8 cellular contexts compared by ENCODE assay signal in the genomic region with DNA sequence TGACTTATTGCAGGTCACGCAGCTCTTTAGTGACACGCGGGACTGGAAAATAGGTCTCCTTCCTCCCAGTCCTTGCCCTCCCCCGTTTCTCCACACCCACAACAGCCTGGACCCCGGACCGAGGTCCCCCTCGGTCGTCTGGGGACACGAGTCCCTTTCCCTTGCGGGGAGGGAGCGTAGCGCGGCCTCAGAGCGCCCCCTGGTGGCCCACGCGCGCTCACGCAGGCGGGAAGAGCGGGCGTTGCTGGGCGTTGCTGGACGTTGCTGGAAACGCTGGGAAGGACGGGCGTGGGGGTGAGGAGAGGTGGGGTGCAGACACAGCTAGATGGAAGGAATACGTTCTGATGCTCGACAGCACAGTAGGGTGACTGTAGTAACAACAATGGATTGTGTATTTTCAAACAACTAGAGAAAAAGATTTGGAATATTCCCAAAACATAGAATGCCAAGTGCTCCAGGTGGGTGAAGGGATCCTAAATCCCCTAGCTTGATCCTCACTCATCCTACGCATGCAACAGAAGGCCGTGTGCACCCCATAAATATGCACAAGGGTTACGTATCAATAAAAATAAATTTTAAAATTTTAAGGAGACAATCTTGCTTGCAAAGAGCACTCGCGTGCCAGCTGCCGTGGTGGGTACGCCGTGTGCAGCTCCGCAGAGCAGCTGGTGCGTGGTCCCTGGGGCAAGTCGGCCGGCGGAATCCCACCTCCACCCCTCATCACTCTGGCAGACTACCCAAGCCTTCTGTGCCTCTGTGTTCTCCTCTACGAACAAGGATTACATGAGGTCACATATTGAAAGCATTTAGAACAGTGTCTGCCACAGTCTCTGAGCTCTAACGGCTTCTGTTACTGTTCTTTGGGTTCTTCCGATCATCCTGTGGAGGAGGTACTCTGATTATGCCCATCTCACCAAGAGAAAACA.
DNase-seq lines count a peak whose midpoint lies in the region; ATAC-seq and TF ChIP-seq lines count a peak whose summit lies in the region.

No MANE protein-coding gene starts in this region.

- peak overlapping the region; percentile 59 for H3K27ac Mint-ChIP-seq in endodermal cell

- no peak overlapping the region for H3K4me3 ChIP-seq in BLaER1 treated with 17β-estradiol and CSF1 and Interleukin-3, amounts not matched to agents 10 nM and 100 nM
- no peak overlapping the region for H3K4me3 ChIP-seq in endodermal cell (ENCODE audit: low read length)

- peaks cover 9% of the 10 kb centered on the region for H3K4me1 Mint-ChIP-seq in endodermal cell

- H3K9ac ChIP-seq in BLaER1 treated with 17β-estradiol and CSF1 and Interleukin-3, amounts not matched to agents 10 nM and 100 nM = peak overlapping the region in 3 of 11 experiments; percentile 0 to 15 (median 7); a peak in 1 of 22 replicates
- H3K9ac ChIP-seq in endodermal cell (ENCODE audit: extremely low read depth, low read length, poor library complexity, severe bottlenecking) = no peak overlapping the region

- no peak for ATAC-seq in HG02884 (IDR thresholded peaks at IDR 0.05; ENCODE audit: unreplicated experiment)

- H3K4me2 ChIP-seq in BLaER1 treated with 17β-estradiol and CSF1 and Interleukin-3, amounts not matched to agents 10 nM and 100 nM = peak overlapping the region; percentile 41 to 95 (median 67)

- peaks cover 6% of the 10 kb centered on the region for H3K9me3 Mint-ChIP-seq in endodermal cell

- 47 to 65% methylated on average over 24 to 44 of the region's 44 CpGs for WGBS in endodermal cell (ENCODE audit: insufficient coverage in 1 of 2, insufficient read length in 1 of 2), 2 experiments

- H3K4me3 Mint-ChIP-seq in endodermal cell = no peak overlapping the region

- peaks cover 29 to 58% (median 40%) of the 10 kb centered on the region in 10 experiments for H3K4me1 ChIP-seq in BLaER1 treated with 17β-estradiol and CSF1 and Interleukin-3, amounts not matched to agents 10 nM and 100 nM
- peaks cover 5% of the 10 kb centered on the region for H3K4me1 ChIP-seq in endodermal cell (ENCODE audit: control insufficient read depth, insufficient read depth, low read length)

- no peaks in the 10 kb centered on the region for H3K36me3 ChIP-seq in BLaER1 treated with 17β-estradiol and CSF1 and Interleukin-3, amounts not matched to agents 10 nM and 100 nM
- H3K36me3 ChIP-seq in endodermal cell (ENCODE audit: control insufficient read depth, insufficient read depth, low read length) = peaks cover 40% of the 10 kb centered on the region

- peak; percentile 59 for DNase-seq in H4 (ENCODE audit: low spot score)
- peak; percentile 70 for DNase-seq in NCI-H774 (lab: John Stamatoyannopoulos, UW)
- DNase-seq in activated CD8-positive, alpha-beta memory T cell treated with anti-CD3 and anti-CD28 coated beads for 24 hours = peak; percentile 88
- DNase-seq in endodermal cell = peak; percentile 92
- DNase-seq in mucosa of gallbladder (ENCODE audit: low spot score) = peak; percentile 44
- DNase-seq in stimulated activated CD8-positive, alpha-beta memory T cell treated with anti-CD3 and anti-CD28 coated beads, Interleukin-4, amount 100 ng/mL, for 48 hours = peak; percentile 87

- H3K9me3 ChIP-seq in BLaER1 treated with 17β-estradiol and CSF1 and Interleukin-3, amounts not matched to agents 10 nM and 100 nM (replicated peaks in 1 of 11) = no peaks in the 10 kb centered on the region
- no peaks in the 10 kb centered on the region for H3K9me3 ChIP-seq in endodermal cell (ENCODE audit: control insufficient read depth, low read length)

- H3K27ac ChIP-seq in BLaER1 treated with 17β-estradiol and CSF1 and Interleukin-3, amounts not matched to agents 10 nM and 100 nM = no peak overlapping the region
- no peak overlapping the region for H3K27ac ChIP-seq in endodermal cell (ENCODE audit: low read depth, low read length)

- peaks cover 74% of the 10 kb centered on the region for H3K36me3 Mint-ChIP-seq in endodermal cell (ENCODE audit: low read depth)

- no peaks in the 10 kb centered on the region for H3K27me3 Mint-ChIP-seq in endodermal cell (ENCODE audit: insufficient read depth)

- 0 out of 22 replicates have a peak, but pooled peaks cover 0 to 3% (median 0%) of the 10 kb centered on the region in 11 experiments for H3K27me3 ChIP-seq in BLaER1 treated with 17β-estradiol and CSF1 and Interleukin-3, amounts not matched to agents 10 nM and 100 nM
- H3K27me3 ChIP-seq in endodermal cell (ENCODE audit: control insufficient read depth, insufficient read depth, low read length, poor library complexity, severe bottlenecking) = no peaks in the 10 kb centered on the region

- peak; percentile 100 for TF ChIP-seq CTCF in endodermal cell (conservative IDR thresholded peaks at IDR 0.05)

- H4K20me1 ChIP-seq in BLaER1 treated with 17β-estradiol and CSF1 and Interleukin-3, amounts not matched to agents 10 nM and 100 nM = no peaks in the 10 kb centered on the region; a peak in 1 of 22 replicates
